ENCODE assay signal across 1 cellular context in the genomic region with DNA sequence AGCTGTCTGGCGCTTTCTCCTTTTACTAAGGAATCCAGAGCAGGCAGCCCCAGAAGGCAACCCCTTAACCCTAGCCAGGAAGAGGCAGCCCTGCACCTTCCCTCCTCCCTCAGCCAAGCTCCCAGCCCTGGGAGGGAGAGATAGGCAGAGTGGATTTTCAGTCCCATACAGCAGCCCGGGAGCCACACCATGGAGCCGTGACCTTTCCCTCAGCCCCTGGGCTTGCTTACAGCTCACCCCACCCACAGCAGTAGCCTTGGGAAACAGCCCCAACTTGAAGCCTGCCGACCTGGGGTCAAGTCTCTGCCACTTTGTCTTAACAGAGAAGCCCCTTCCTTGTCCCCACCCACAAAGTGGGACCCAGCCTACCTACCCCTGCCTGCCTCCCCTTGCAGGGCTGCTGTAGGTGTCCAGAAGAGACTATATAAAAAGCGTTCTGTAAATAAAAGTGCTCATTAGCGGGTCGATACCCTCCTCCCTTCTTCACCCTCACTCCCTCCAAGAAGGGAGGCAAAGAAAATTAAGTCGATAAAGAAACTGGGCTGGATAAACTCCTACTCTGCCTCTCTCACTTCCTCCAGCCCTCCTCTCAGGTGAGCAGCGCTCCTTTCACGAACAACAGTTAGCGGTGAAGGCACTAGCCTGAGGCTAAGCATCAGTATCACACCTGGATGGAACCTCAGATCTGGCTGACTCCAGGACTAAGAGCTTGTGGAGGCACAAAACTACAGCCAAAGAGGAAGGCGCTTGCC.
TF ChIP-seq lines count a peak whose summit lies in the region.

No MANE protein-coding gene starts in this region.

TF ChIP-seq in WTC11, 78 proteins besides CTCF, POLR2A, EP300 and RAD21 (continued from another document):
- TF ChIP-seq, protein P1, sequence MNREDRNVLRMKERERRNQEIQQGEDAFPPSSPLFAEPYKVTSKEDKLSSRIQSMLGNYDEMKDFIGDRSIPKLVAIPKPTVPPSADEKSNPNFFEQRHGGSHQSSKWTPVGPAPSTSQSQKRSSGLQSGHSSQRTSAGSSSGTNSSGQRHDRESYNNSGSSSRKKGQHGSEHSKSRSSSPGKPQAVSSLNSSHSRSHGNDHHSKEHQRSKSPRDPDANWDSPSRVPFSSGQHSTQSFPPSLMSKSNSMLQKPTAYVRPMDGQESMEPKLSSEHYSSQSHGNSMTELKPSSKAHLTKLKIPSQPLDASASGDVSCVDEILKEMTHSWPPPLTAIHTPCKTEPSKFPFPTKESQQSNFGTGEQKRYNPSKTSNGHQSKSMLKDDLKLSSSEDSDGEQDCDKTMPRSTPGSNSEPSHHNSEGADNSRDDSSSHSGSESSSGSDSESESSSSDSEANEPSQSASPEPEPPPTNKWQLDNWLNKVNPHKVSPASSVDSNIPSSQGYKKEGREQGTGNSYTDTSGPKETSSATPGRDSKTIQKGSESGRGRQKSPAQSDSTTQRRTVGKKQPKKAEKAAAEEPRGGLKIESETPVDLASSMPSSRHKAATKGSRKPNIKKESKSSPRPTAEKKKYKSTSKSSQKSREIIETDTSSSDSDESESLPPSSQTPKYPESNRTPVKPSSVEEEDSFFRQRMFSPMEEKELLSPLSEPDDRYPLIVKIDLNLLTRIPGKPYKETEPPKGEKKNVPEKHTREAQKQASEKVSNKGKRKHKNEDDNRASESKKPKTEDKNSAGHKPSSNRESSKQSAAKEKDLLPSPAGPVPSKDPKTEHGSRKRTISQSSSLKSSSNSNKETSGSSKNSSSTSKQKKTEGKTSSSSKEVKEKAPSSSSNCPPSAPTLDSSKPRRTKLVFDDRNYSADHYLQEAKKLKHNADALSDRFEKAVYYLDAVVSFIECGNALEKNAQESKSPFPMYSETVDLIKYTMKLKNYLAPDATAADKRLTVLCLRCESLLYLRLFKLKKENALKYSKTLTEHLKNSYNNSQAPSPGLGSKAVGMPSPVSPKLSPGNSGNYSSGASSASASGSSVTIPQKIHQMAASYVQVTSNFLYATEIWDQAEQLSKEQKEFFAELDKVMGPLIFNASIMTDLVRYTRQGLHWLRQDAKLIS (CRISPR knock-in tag; IDR thresholded peaks at IDR 0.05; ENCODE audit: borderline replicate concordance): no peak
- no peak for TF ChIP-seq ATF3 (CRISPR knock-in tag; conservative IDR thresholded peaks at IDR 0.05)
- TF ChIP-seq ZNF671 (CRISPR knock-in tag; IDR thresholded peaks at IDR 0.05): no peak
- no peak for TF ChIP-seq EMX1 (CRISPR knock-in tag; IDR thresholded peaks at IDR 0.05)
- no peak for TF ChIP-seq GABPB1 (CRISPR knock-in tag; IDR thresholded peaks at IDR 0.05)
- TF ChIP-seq, protein P2, sequence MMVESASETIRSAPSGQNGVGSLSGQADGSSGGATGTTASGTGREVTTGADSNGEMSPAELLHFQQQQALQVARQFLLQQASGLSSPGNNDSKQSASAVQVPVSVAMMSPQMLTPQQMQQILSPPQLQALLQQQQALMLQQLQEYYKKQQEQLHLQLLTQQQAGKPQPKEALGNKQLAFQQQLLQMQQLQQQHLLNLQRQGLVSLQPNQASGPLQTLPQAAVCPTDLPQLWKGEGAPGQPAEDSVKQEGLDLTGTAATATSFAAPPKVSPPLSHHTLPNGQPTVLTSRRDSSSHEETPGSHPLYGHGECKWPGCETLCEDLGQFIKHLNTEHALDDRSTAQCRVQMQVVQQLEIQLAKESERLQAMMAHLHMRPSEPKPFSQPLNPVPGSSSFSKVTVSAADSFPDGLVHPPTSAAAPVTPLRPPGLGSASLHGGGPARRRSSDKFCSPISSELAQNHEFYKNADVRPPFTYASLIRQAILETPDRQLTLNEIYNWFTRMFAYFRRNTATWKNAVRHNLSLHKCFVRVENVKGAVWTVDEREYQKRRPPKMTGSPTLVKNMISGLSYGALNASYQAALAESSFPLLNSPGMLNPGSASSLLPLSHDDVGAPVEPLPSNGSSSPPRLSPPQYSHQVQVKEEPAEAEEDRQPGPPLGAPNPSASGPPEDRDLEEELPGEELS (CRISPR knock-in tag; IDR thresholded peaks at IDR 0.05): no peak
- TF ChIP-seq SMAD3 (CRISPR knock-in tag; IDR thresholded peaks at IDR 0.05; ENCODE audit: borderline replicate concordance): no peak
